Comparison of ENCODE assay signal across 8 cellular contexts in genomic region chr11:11841121-11841604, GRCh38. TPM values are rescaled to one million over a fixed set of nuclear protein-coding genes. Genes with fewer than 3 reads are reported as not detected.
DNase-seq lines count a peak whose midpoint lies in the region; FAIRE-seq and TF ChIP-seq lines count a peak whose summit lies in the region.

No MANE protein-coding gene starts in this region.

- no peaks in the 10 kb centered on the region for H3K27me3 Mint-ChIP-seq in astrocyte (ENCODE audit: low read depth, unreplicated experiment)

- H3K27ac ChIP-seq in astrocyte (ENCODE audit: low read depth, low read length) = peak overlapping the region; percentile 98
- peak overlapping the region; percentile 99 for H3K27ac ChIP-seq in smooth muscle cell (ENCODE audit: low read depth)

- H4K20me1 ChIP-seq in astrocyte (ENCODE audit: insufficient read depth, low read length) = peaks cover 36% of the 10 kb centered on the region
- peaks cover 34% of the 10 kb centered on the region for H4K20me1 ChIP-seq in smooth muscle cell (ENCODE audit: low read depth)

- H3K36me3 Mint-ChIP-seq in astrocyte (ENCODE audit: low read depth, unreplicated experiment) = no peaks in the 10 kb centered on the region

- H3K36me3 ChIP-seq in H7 (replicated peaks; ENCODE audit: control insufficient read depth, insufficient read depth, low read length) (no peaks in the 10 kb centered on the region), astrocyte (ENCODE audit: insufficient read depth, low read length) (no peaks in the 10 kb centered on the region), smooth muscle cell (ENCODE audit: low read depth) (no peaks in the 10 kb centered on the region)

- H3K9me3 Mint-ChIP-seq in astrocyte (ENCODE audit: unreplicated experiment) = no peaks in the 10 kb centered on the region

- H3K9ac ChIP-seq in astrocyte (ENCODE audit: low read length) (peak overlapping the region; percentile 99), smooth muscle cell (ENCODE audit: low read depth) (peak overlapping the region; percentile 99)

- peak; percentile 63 for FAIRE-seq in astrocyte (lab: Jason Lieb, UNC)

- peak overlapping the region; percentile 85 for H3K4me3 ChIP-seq in H7 (ENCODE audit: insufficient read depth, low read depth, low read length)
- H3K4me3 ChIP-seq in astrocyte (ENCODE audit: insufficient read depth, low read depth, low read length) = peak overlapping the region; percentile 88
- peak overlapping the region; percentile 79 for H3K4me3 ChIP-seq in iPS-11a (ENCODE audit: low read depth, low read length)
- H3K4me3 ChIP-seq in smooth muscle cell = peak overlapping the region; percentile 91

- H3K4me1 Mint-ChIP-seq in astrocyte (ENCODE audit: low read depth, unreplicated experiment) = peaks cover 16% of the 10 kb centered on the region

- H3K4me3 Mint-ChIP-seq in astrocyte (ENCODE audit: unreplicated experiment) = no peak overlapping the region

- H3F3A ChIP-seq in smooth muscle cell (ENCODE audit: low read depth) = peaks cover 7% of the 10 kb centered on the region

- H3K27me3 ChIP-seq in H7 (ENCODE audit: control insufficient read depth, insufficient read depth, low read length) (no peaks in the 10 kb centered on the region), astrocyte (ENCODE audit: insufficient read depth, low read length) (no peaks in the 10 kb centered on the region), smooth muscle cell (ENCODE audit: low read depth) (no peaks in the 10 kb centered on the region)

- peak overlapping the region; percentile 87 for H3K4me2 ChIP-seq in astrocyte (ENCODE audit: low read length)
- peak overlapping the region; percentile 88 for H3K4me2 ChIP-seq in smooth muscle cell

- no peak for TF ChIP-seq CTCF in astrocyte (IDR thresholded peaks at IDR 0.05; ENCODE audit: insufficient read depth, low read depth, low read length)
- no peak for TF ChIP-seq CTCF in smooth muscle cell (IDR thresholded peaks at IDR 0.05; ENCODE audit: borderline replicate concordance, insufficient read depth, poor library complexity, severe bottlenecking)

- H3K79me2 ChIP-seq in astrocyte (ENCODE audit: insufficient read depth, low read length) (peaks cover 43% of the 10 kb centered on the region), smooth muscle cell (ENCODE audit: low read depth) (peaks cover 34% of the 10 kb centered on the region)

- peak; percentile 33 for DNase-seq in SIG-M5 treated with dmso at 0.1 percent for 504 hours (lab: John Stamatoyannopoulos, UW; ENCODE audit: unreplicated experiment)
- no peak for DNase-seq in SIG-M5 (lab: John Stamatoyannopoulos, UW)
- DNase-seq in H7 = peak; percentile 58
- peak; percentile 50 for DNase-seq in NCI-H1105 treated with DMSO at 0.1 percent for 48 hours (lab: John Stamatoyannopoulos, UW)
- DNase-seq in astrocyte (ENCODE audit: low read depth) = peak; percentile 20
- no peak for DNase-seq in smooth muscle cell (lab: John Stamatoyannopoulos, UW; ENCODE audit: unreplicated experiment)
- DNase-seq in GOT3 (lab: John Stamatoyannopoulos, UW) = no peak

- no peak overlapping the region for H3K27ac Mint-ChIP-seq in astrocyte (ENCODE audit: unreplicated experiment)

- under 1% methylated on average over 17 of the region's 17 CpGs for WGBS in smooth muscle cell (ENCODE audit: low lambda C conversion rate)

- H3K4me1 ChIP-seq in astrocyte (ENCODE audit: insufficient read depth, low read length) (peaks cover 13% of the 10 kb centered on the region), smooth muscle cell (ENCODE audit: low read depth) (peaks cover 37% of the 10 kb centered on the region)

- no peaks in the 10 kb centered on the region for H3K9me3 ChIP-seq in astrocyte (ENCODE audit: insufficient read depth, low read depth, low read length)
- H3K9me3 ChIP-seq in smooth muscle cell (replicated peaks; ENCODE audit: low read depth) = no peaks in the 10 kb centered on the region

- H2AFZ ChIP-seq in astrocyte (ENCODE audit: low read depth, low read length) (peak overlapping the region; percentile 97), smooth muscle cell (ENCODE audit: low read depth) (peak overlapping the region; percentile 99)

RNA-seq across cellular contexts. Expression of gene USP47, which starts 0.6 kb away (rescaled TPM):
- 25.8 and 32.8 TPM in 2 replicates for total RNA-seq in H7 (2014; rRNA removed; shearing (Covaris generic))
- total RNA-seq in astrocyte (49.5 and 53.0 TPM in 2 replicates), smooth muscle cell (75.3 and 93.5 TPM in 2 replicates)
- polyA plus RNA-seq in smooth muscle cell = 38.0 and 49.7 TPM in 2 replicates

Comparison
In these comparisons a context has a peak if more than half of its experiments do, and no peak if none do; other contexts are left out.
1. DNase-seq: peak in SIG-M5 treated with dmso at 0.1 percent for 504 hours (single experiment), H7 (single experiment), NCI-H1105 treated with DMSO at 0.1 percent for 48 hours (single experiment) and astrocyte (single experiment); none in SIG-M5 (single experiment), smooth muscle cell (single experiment) and GOT3 (single experiment).
2. Peak in every context shown above with its lines, with median percentiles within 50 percentile points of each other: H3K4me3 ChIP-seq.